Comparison of ENCODE assay signal across 8 cellular contexts in the genomic region with DNA sequence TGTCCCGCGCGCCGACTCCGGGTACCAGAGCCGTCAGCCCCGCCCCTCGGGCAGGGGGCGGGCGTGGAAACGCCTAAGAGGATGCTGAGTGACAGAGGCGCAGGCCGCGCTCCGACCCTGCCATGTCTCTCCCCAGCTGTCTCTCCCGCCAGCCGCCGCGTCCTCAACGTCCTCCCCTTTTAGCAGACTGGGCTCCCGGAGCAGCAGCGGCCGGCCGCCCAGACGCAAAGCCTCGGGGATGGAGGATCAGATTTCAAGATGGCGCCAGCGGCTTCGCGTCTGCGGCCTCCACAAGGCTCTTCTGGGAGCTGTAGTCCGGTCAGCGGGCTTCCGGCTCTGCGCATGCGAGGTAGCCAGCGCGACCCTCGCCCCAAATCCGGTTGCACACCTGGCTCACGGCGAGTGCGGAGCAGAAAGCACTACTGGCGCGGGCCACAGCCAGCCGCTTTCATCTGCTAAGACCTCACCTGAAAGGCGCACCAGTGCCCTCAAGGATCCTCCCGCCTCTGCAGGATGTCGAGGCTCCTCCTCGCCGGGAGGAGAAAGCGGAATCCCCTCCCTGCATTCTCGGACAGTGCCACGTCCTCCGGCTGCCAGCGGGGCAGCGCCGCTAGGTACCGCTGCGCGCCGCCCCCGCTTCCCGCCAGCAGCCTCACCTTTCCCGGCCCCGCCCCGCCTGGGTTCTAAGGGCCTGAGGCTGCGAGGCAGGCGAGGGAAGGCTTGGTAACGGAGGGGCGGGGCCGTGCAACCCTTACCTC.
DNase-seq lines count a peak whose midpoint lies in the region; ATAC-seq and TF ChIP-seq lines count a peak whose summit lies in the region.
"Not testable (repeated sequence)": the region's sequence is repeated elsewhere in the genome, so short reads cannot be mapped to it uniquely, and the experiment has no call there.

No MANE protein-coding gene starts in this region.

- H3K27me3 ChIP-seq in lung (ENCODE audit: control insufficient read depth, insufficient read depth), result not testable (repeated sequence)

- H3K9me3 ChIP-seq in lung (ENCODE audit: control insufficient read depth in 2 of 2, insufficient read depth in 1 of 2, low read length in 1 of 2), result not testable (repeated sequence)

- H3K36me3 ChIP-seq in lung (ENCODE audit: control insufficient read depth in 2 of 2, insufficient read depth in 2 of 2, low read length in 2 of 2), result not testable (repeated sequence)

- not testable (repeated sequence) for H3K4me1 ChIP-seq in lung (ENCODE audit: control insufficient read depth in 2 of 2, insufficient read depth in 2 of 2, low read length in 2 of 2)

- H3K27me3 Mint-ChIP-seq in effector memory CD8-positive, alpha-beta T cell, result not testable (repeated sequence)

- H3K4me3 Mint-ChIP-seq in effector memory CD8-positive, alpha-beta T cell, result peak overlapping the region; percentile 64 to 78

- not testable (repeated sequence) for H3K4me1 Mint-ChIP-seq in effector memory CD8-positive, alpha-beta T cell (ENCODE audit: low read depth in 2 of 2)

- WGBS in lung, 2 donors, result 1% methylated on average over 26 to 45 of the region's 72 CpGs

- peak overlapping the region in 1 of 2 donors; percentile 53 for H3K27ac Mint-ChIP-seq in effector memory CD8-positive, alpha-beta T cell

- peak overlapping the region; percentile 31 for H3K4me3 ChIP-seq in lung

- H3K36me3 Mint-ChIP-seq in effector memory CD8-positive, alpha-beta T cell (ENCODE audit: insufficient read depth), result not testable (repeated sequence)

- H3K9me3 Mint-ChIP-seq in effector memory CD8-positive, alpha-beta T cell, result not testable (repeated sequence)

- DNase-seq in CD1c-positive myeloid dendritic cell (ENCODE audit: extremely low spot score), result peak; percentile 58
- DNase-seq in NK-92 treated with Interleukin-12 subunit alpha and Interleukin-12 subunit beta, amount 100 ng/mL, for 24 hours (lab: John Stamatoyannopoulos, UW), result peak; percentile 39
- DNase-seq in activated CD8-positive, alpha-beta memory T cell treated with anti-CD3 and anti-CD28 coated beads, Interleukin-2, amount 50 U/mL, for 4 hours, result peak; percentile 66
- DNase-seq in effector memory CD8-positive, alpha-beta T cell, result peak in 2 of 3 experiments; percentile 26 to 54
- DNase-seq in lung (ENCODE audit: low spot score), result peak; percentile 78
- peak; percentile 44 for DNase-seq in stimulated activated CD4-positive, alpha-beta T cell treated with anti-CD3 and anti-CD28 coated beads, Interleukin-4, amount 100 ng/mL, for 1 hour

- TF ChIP-seq CTCF in lung (IDR thresholded peaks at IDR 0.05; ENCODE audit: control extremely low read depth, extremely low read depth), result not testable (repeated sequence)

- ATAC-seq in GM21390 (IDR thresholded peaks at IDR 0.05; ENCODE audit: unreplicated experiment), result peak; percentile 77
- ATAC-seq in HG03521 (IDR thresholded peaks at IDR 0.05; ENCODE audit: unreplicated experiment), result peak; percentile 73
- ATAC-seq in effector memory CD8-positive, alpha-beta T cell (replicated peaks), result peak; percentile 55
- ATAC-seq in lung (ENCODE audit: insufficient read depth, low FRiP score), result peak; percentile 89

- H3K27ac ChIP-seq in lung (ENCODE audit: low read depth in 1 of 2, low read length in 1 of 2), result peak overlapping the region; percentile 75 to 83

Comparison
In these comparisons a context has a peak if more than half of its experiments do, and no peak if none do; other contexts are left out.
1. Peak in every context shown above with its lines: DNase-seq, ATAC-seq, H3K4me3 ChIP-seq and H3K27ac ChIP-seq.